ENCODE assay signal across 23 cellular contexts in the genomic region with DNA sequence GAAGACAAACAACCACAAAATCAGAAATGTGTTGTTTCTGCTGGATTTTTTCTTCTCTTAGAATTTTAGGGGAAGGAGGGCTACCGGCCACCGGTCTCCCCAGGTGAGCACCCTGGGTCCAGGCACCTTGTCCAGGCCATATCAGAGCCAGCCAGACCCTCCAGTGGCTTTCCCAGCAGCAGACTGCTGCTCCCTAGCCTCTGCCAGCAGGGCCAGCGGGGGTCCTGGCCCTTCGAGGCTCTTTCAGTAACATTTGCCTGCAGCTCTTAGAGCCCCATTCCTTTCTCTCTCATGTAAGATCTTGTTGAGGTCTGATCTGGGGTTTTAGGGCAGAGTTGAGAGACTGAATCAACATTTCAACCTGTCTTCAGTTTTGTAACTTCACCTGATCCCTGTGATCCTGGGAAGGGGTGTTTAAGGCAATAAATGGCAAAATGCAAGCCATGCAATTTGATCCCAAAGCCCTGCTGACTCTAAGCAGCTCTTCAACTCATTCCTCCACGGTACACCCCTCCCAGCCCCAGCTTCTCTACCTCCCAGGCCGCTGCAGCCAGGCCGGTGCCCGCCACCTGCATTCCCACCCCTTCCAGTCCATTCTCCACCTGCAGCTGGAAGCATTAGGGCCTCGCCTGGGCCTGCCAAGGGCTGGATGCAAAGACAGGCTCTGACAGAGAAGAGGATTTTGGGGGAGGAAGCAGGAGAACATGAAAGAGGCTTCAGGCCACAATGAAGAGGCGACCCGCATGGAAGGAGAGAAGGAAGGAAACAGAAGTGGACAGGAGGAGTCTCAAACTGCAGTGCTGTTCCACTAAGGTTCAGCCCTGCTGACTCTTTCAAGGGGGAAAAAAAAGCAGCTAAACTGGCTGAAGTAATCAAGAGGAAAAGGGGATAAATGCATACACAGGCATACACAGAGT.
DNase-seq lines count a peak whose midpoint lies in the region; ATAC-seq and TF ChIP-seq lines count a peak whose summit lies in the region.
"Had no signal": no experiment of that assay in that cellular context is flagged by ENCODE, and none has a peak within 500 bp of the region (broad histone marks: within the 10 kb centered on the region; RNA-seq: fewer than 3 reads in every experiment).

No MANE protein-coding gene starts in this region.

- peaks cover 2% of the 10 kb centered on the region for H3K9me3 Mint-ChIP-seq in glutamatergic neuron (ENCODE audit: unreplicated experiment)
- peaks cover 3% of the 10 kb centered on the region for H3K9me3 Mint-ChIP-seq in neural progenitor cell
- H3K9me3 Mint-ChIP-seq: activated T-helper 1 cell treated with anti-CD3 and anti-CD28 coated beads, Interleukin-12 subunit alpha, Interleukin-12 subunit beta, Interleukin-2, Interleukin-4 antibody, amounts not matched to agents 30 ng/mL and 10 ng/mL and 1 ng/mL, durations not matched to agents 14 hours and 24 hours and 36 hours; central memory CD8-positive, alpha-beta T cell; nephron progenitor cell; T-helper 2 cell treated with Interferon-gamma antibody and Interleukin-4, amounts not matched to agents 5 μg/mL and 100 μg/mL, for 36 hours had no signal

- H3K4me1 Mint-ChIP-seq in glutamatergic neuron (ENCODE audit: low read depth, unreplicated experiment) (no peaks in the 10 kb centered on the region), neural progenitor cell (peaks cover 13% of the 10 kb centered on the region)
- H3K4me1 Mint-ChIP-seq: B cell; central memory CD8-positive, alpha-beta T cell had no signal

- H3K9ac ChIP-seq in neural progenitor cell = no peak overlapping the region

- H3K36me3 ChIP-seq in right atrium auricular region = no peaks in the 10 kb centered on the region
- H3K36me3 ChIP-seq in neural progenitor cell = no peaks in the 10 kb centered on the region
- H3K36me3 ChIP-seq in esophagus squamous epithelium = no peaks in the 10 kb centered on the region
- H3K36me3 ChIP-seq: stomach, upper lobe of left lung had no signal

- TF ChIP-seq CTCF in right atrium auricular region (IDR thresholded peaks at IDR 0.05) = no peak
- TF ChIP-seq CTCF in glutamatergic neuron (IDR thresholded peaks at IDR 0.05; ENCODE audit: partially characterized antibody, unreplicated experiment) = no peak
- TF ChIP-seq CTCF in neural progenitor cell (IDR thresholded peaks at IDR 0.05) = no peak
- TF ChIP-seq CTCF in esophagus squamous epithelium (IDR thresholded peaks at IDR 0.05) = no peak

- peaks cover 12% of the 10 kb centered on the region for H3F3A ChIP-seq in neural progenitor cell (ENCODE audit: low read depth)

- no peaks in the 10 kb centered on the region for H3K36me3 Mint-ChIP-seq in glutamatergic neuron (ENCODE audit: unreplicated experiment)
- H3K36me3 Mint-ChIP-seq in neural progenitor cell = no peaks in the 10 kb centered on the region
- H3K36me3 Mint-ChIP-seq: activated naive CD8-positive, alpha-beta T cell had no signal

- H3K27me3 ChIP-seq in right cardiac atrium (ENCODE audit: control insufficient read depth, insufficient read depth) = no peaks in the 10 kb centered on the region
- H3K27me3 ChIP-seq in right atrium auricular region = no peaks in the 10 kb centered on the region
- H3K27me3 ChIP-seq in neural progenitor cell = peaks cover 9% of the 10 kb centered on the region
- H3K27me3 ChIP-seq in esophagus squamous epithelium = peaks cover 0 to 56% (median 0%) of the 10 kb centered on the region in 4 donors
- H3K27me3 ChIP-seq: upper lobe of left lung had no signal

- H3K27ac Mint-ChIP-seq in glutamatergic neuron (ENCODE audit: unreplicated experiment) (no peak overlapping the region), neural progenitor cell (peak overlapping the region; percentile 57)
- H3K27ac Mint-ChIP-seq: activated naive CD8-positive, alpha-beta T cell; activated T-helper 1 cell treated with anti-CD3 and anti-CD28 coated beads, Interleukin-12 subunit alpha, Interleukin-12 subunit beta, Interleukin-2, Interleukin-4 antibody, amounts not matched to agents 30 ng/mL and 10 ng/mL and 1 ng/mL, durations not matched to agents 14 hours and 24 hours and 36 hours; B cell; nephron progenitor cell; T-helper 2 cell treated with Interferon-gamma antibody and Interleukin-4, amounts not matched to agents 5 μg/mL and 100 μg/mL, for 36 hours had no signal

- no peaks in the 10 kb centered on the region for H3K27me3 Mint-ChIP-seq in glutamatergic neuron (ENCODE audit: unreplicated experiment)
- peaks cover 10% of the 10 kb centered on the region for H3K27me3 Mint-ChIP-seq in neural progenitor cell (ENCODE audit: insufficient read depth, low read depth)

- H3K79me2 ChIP-seq in neural progenitor cell (ENCODE audit: low read depth) = no peaks in the 10 kb centered on the region

- WGBS in right cardiac atrium = 85% methylated on average over 11 of the region's 11 CpGs
- 59 to 79% methylated on average over 5 to 8 of the region's 11 CpGs for WGBS in esophagus squamous epithelium, 2 donors

- H2AFZ ChIP-seq in neural progenitor cell (replicated peaks) = peak overlapping the region; percentile 23

- no peak overlapping the region for H3K4me3 ChIP-seq in right cardiac atrium (ENCODE audit: low read length)
- no peak overlapping the region for H3K4me3 ChIP-seq in right atrium auricular region
- no peak overlapping the region for H3K4me3 ChIP-seq in neural progenitor cell
- no peak overlapping the region for H3K4me3 ChIP-seq in esophagus squamous epithelium
- H3K4me3 ChIP-seq: stomach, upper lobe of left lung had no signal

- intact Hi-C loops in right cardiac atrium (cut with DNase I) (no loop called here), esophagus squamous epithelium (cut with DNase I) (no loop called here)

- H3K4me1 ChIP-seq in right cardiac atrium (ENCODE audit: control insufficient read depth, insufficient read depth, low read length) (no peaks in the 10 kb centered on the region), right atrium auricular region (no peaks in the 10 kb centered on the region), neural progenitor cell (peaks cover 20% of the 10 kb centered on the region), esophagus squamous epithelium (no peaks in the 10 kb centered on the region)
- H3K4me1 ChIP-seq: stomach, upper lobe of left lung had no signal

- H4K20me1 ChIP-seq in neural progenitor cell (ENCODE audit: low read depth) = no peaks in the 10 kb centered on the region

- peak overlapping the region; percentile 51 for H3K4me2 ChIP-seq in neural progenitor cell

- peak in 2 of 3 donors; percentile 3 to 20 for DNase-seq in right cardiac atrium
- DNase-seq in right atrium auricular region (ENCODE audit: low spot score) = no peak
- DNase-seq in glutamatergic neuron = peak; percentile 11
- peak; percentile 62 for DNase-seq in neural progenitor cell (ENCODE audit: low spot score)
- DNase-seq in iPS-NIHi7 (ENCODE audit: extremely low spot score) = no peak
- no peak for DNase-seq in NCI-H2196 treated with DMSO at 0.1 percent for 48 hours (lab: John Stamatoyannopoulos, UW; ENCODE audit: unreplicated experiment)
- no peak for DNase-seq in esophagus squamous epithelium (lab: John Stamatoyannopoulos, UW)
- DNase-seq: COR-L47; DMS79 treated with DMSO at 0.1 percent for 48 hours; HCEC 1CT; midbrain; NCI-H1417; NCI-H446; nephron progenitor cell; stimulated activated CD8-positive, alpha-beta memory T cell treated with anti-CD3 and anti-CD28 coated beads, Interleukin-4, amount 100 ng/mL, for 48 hours; stomach; upper lobe of left lung had no signal

- H3K27ac ChIP-seq in right cardiac atrium (ENCODE audit: low read length) (no peak overlapping the region), right atrium auricular region (no peak overlapping the region), neural progenitor cell (peak overlapping the region; percentile 4), esophagus squamous epithelium (no peak overlapping the region)
- H3K27ac ChIP-seq: stomach, upper lobe of left lung had no signal

- ATAC-seq in right cardiac atrium (no peak), HG02840 (IDR thresholded peaks at IDR 0.05; ENCODE audit: low FRiP score, unreplicated experiment) (no peak)

- TF ChIP-seq POLR2A in esophagus squamous epithelium (IDR thresholded peaks at IDR 0.05) = no peak

- H3K9me3 ChIP-seq in right cardiac atrium (ENCODE audit: control insufficient read depth, low read length) (peaks cover 2% of the 10 kb centered on the region), right atrium auricular region (no peaks in the 10 kb centered on the region), neural progenitor cell (ENCODE audit: low read depth) (no peaks in the 10 kb centered on the region), esophagus squamous epithelium (no peaks in the 10 kb centered on the region)
- H3K9me3 ChIP-seq: upper lobe of left lung had no signal

- H3K4me3 Mint-ChIP-seq in glutamatergic neuron (ENCODE audit: unreplicated experiment) (no peak overlapping the region), neural progenitor cell (no peak overlapping the region)
- H3K4me3 Mint-ChIP-seq: activated naive CD8-positive, alpha-beta T cell; activated T-helper 1 cell treated with anti-CD3 and anti-CD28 coated beads, Interleukin-12 subunit alpha, Interleukin-12 subunit beta, Interleukin-2, Interleukin-4 antibody, amounts not matched to agents 30 ng/mL and 10 ng/mL and 1 ng/mL, durations not matched to agents 14 hours and 24 hours and 36 hours; B cell; central memory CD8-positive, alpha-beta T cell; nephron progenitor cell; T-helper 2 cell treated with Interferon-gamma antibody and Interleukin-4, amounts not matched to agents 5 μg/mL and 100 μg/mL, for 36 hours had no signal

Comparison
In these comparisons a context has a peak if more than half of its experiments do, and no peak if none do; other contexts are left out.
1. DNase-seq: peak in right cardiac atrium (2 of 3), glutamatergic neuron (single experiment) and neural progenitor cell (single experiment); none in right atrium auricular region (single experiment), iPS-NIHi7 (single experiment), NCI-H2196 treated with DMSO at 0.1 percent for 48 hours (single experiment) and esophagus squamous epithelium (single experiment).